9 cellular contexts compared by ENCODE assay signal in the genomic region with DNA sequence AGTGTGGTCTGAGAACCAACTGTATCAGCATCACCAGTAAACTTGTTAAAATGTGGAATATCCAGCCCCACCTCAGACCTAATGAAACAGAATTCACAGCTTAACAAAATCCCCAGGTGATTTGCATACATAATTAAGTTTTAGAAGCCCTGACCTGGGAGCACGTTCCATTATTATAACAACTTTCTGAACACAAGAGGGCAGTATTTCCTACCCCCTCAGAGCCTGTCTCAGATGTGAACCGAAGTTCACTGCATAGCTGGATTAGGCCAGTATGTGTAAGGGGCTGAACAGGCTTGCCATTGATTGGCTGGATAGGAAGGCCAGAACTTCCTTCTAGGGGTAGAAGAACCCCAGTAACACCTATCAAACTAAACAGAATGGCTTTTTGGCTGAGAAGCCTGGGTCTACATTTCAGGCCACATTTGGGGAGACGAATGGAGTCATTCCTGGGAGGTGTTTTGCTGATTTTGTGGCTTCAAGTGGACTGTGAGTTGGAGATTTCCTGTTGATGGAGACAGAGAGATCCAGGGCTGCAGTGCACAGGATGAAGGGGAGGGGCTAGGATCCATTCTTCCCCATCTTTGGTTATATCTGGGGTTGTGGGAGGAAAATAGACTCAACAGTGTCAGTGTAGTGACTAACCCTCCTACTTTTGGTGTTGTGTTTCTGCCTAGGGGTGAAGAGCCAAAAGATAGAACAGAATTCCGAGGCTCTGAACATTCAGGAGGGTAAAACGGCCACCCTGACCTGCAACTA.
DNase-seq lines count a peak whose midpoint lies in the region; ATAC-seq and TF ChIP-seq lines count a peak whose summit lies in the region.
"Had no signal": no experiment of that assay in that cellular context is flagged by ENCODE, and none has a peak within 500 bp of the region (broad histone marks: within the 10 kb centered on the region; RNA-seq: fewer than 3 reads in every experiment).

No MANE protein-coding gene starts in this region.

- H3K36me3 Mint-ChIP-seq in GM23338 (ENCODE audit: low read depth) (no peaks in the 10 kb centered on the region), chondrocyte (ENCODE audit: low read depth) (no peaks in the 10 kb centered on the region)

- peak overlapping the region; percentile 23 for H2AFZ ChIP-seq in GM23338

- H4K20me1 ChIP-seq in GM23338 (replicated peaks; ENCODE audit: insufficient read depth), result no peaks in the 10 kb centered on the region

- peak; percentile 56 for DNase-seq in DMS53 treated with DMSO at 0.1 percent for 48 hours (lab: John Stamatoyannopoulos, UW; ENCODE audit: unreplicated experiment)
- peak; percentile 86 for DNase-seq in GM23338 (ENCODE audit: low spot score)
- DNase-seq in OCI-M1 (lab: John Stamatoyannopoulos, UW), result peak; percentile 60
- DNase-seq in chondrocyte (ENCODE audit: low spot score), result no peak
- no peak for DNase-seq in omental fat pad (ENCODE audit: low spot score)
- no peak for DNase-seq in DMS79 treated with DMSO at 0.1 percent for 48 hours (lab: John Stamatoyannopoulos, UW)
- DNase-seq in GOT3 (lab: John Stamatoyannopoulos, UW), result no peak

- H3K27me3 Mint-ChIP-seq in GM23338 (ENCODE audit: insufficient read depth, low read depth, poor library complexity) (peaks cover 2% of the 10 kb centered on the region), chondrocyte (ENCODE audit: low read depth) (peaks cover 7% of the 10 kb centered on the region)

- H3K4me1 Mint-ChIP-seq in GM23338, result peaks cover 16% of the 10 kb centered on the region
- no peaks in the 10 kb centered on the region for H3K4me1 Mint-ChIP-seq in chondrocyte (ENCODE audit: low read depth)

- H3K27ac ChIP-seq in GM23338 (ENCODE audit: low read depth), result no peak overlapping the region

- H3K9me2 ChIP-seq in GM23338 (ENCODE audit: insufficient read depth), result no peaks in the 10 kb centered on the region

- no peak overlapping the region for H3K4me2 ChIP-seq in GM23338

- H3K4me3 ChIP-seq in GM23338, result no peak overlapping the region
- H3K4me3 ChIP-seq: lung had no signal

- no peaks in the 10 kb centered on the region for H3K79me2 ChIP-seq in GM23338 (replicated peaks; ENCODE audit: insufficient read depth)

- no peaks in the 10 kb centered on the region for H3F3A ChIP-seq in GM23338 (replicated peaks; ENCODE audit: low read depth)

- H3K27ac Mint-ChIP-seq in GM23338, result peak overlapping the region; percentile 3; the same call in 1 of the 2 replicates
- no peak overlapping the region for H3K27ac Mint-ChIP-seq in chondrocyte (ENCODE audit: unreplicated experiment)

- H3K27me3 ChIP-seq in GM23338 (ENCODE audit: insufficient read depth), result no peaks in the 10 kb centered on the region

- TF ChIP-seq CTCF in GM23338 (conservative IDR thresholded peaks at IDR 0.05; ENCODE audit: low read depth in 2 of 2), result peak; percentile 73 to 84
- TF ChIP-seq CTCF in chondrocyte (IDR thresholded peaks at IDR 0.05), result peak; percentile 66
- TF ChIP-seq CTCF in omental fat pad (IDR thresholded peaks at IDR 0.05), result no peak

- no peak overlapping the region for H3K4me3 Mint-ChIP-seq in GM23338
- no peak overlapping the region for H3K4me3 Mint-ChIP-seq in chondrocyte (ENCODE audit: unreplicated experiment)

- ATAC-seq in GM23338 (peak; percentile 98), omental fat pad (ENCODE audit: low FRiP score) (peak; percentile 51), HG03039 (IDR thresholded peaks at IDR 0.05; ENCODE audit: unreplicated experiment) (no peak)

- no peaks in the 10 kb centered on the region; the same call in 2 of the 3 replicates for H3K9me3 Mint-ChIP-seq in GM23338
- peaks cover 12% of the 10 kb centered on the region for H3K9me3 Mint-ChIP-seq in chondrocyte (ENCODE audit: low read depth)

- H3K4me1 ChIP-seq in GM23338 (ENCODE audit: insufficient read depth), result no peaks in the 10 kb centered on the region

- no peaks in the 10 kb centered on the region for H3K36me3 ChIP-seq in GM23338 (ENCODE audit: insufficient read depth)

TF ChIP-seq in GM23338, 12 proteins besides CTCF, POLR2A, EP300 and RAD21 (continues in another document):
- TF ChIP-seq, protein P1, sequence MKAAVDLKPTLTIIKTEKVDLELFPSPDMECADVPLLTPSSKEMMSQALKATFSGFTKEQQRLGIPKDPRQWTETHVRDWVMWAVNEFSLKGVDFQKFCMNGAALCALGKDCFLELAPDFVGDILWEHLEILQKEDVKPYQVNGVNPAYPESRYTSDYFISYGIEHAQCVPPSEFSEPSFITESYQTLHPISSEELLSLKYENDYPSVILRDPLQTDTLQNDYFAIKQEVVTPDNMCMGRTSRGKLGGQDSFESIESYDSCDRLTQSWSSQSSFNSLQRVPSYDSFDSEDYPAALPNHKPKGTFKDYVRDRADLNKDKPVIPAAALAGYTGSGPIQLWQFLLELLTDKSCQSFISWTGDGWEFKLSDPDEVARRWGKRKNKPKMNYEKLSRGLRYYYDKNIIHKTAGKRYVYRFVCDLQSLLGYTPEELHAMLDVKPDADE (IDR thresholded peaks at IDR 0.05), result no peak
- TF ChIP-seq EZH2 (IDR thresholded peaks at IDR 0.05; ENCODE audit: low read depth, unreplicated experiment) (no peak), ZNF331 (CRISPR knock-in tag; IDR thresholded peaks at IDR 0.05; ENCODE audit: low read depth) (no peak), ZNF462 (CRISPR knock-in tag; IDR thresholded peaks at IDR 0.05) (no peak), EZH2phosphoT487 (IDR thresholded peaks at IDR 0.05; ENCODE audit: unreplicated experiment) (no peak), POLR2AphosphoS5 (IDR thresholded peaks at IDR 0.05; ENCODE audit: low read depth) (no peak), STAT1 (IDR thresholded peaks at IDR 0.05; ENCODE audit: unreplicated experiment) (no peak), NANOG (IDR thresholded peaks at IDR 0.05; ENCODE audit: borderline replicate concordance) (no peak), JUNB (IDR thresholded peaks at IDR 0.05; ENCODE audit: unreplicated experiment) (no peak), ZNF114 (CRISPR knock-in tag; IDR thresholded peaks at IDR 0.05) (no peak), CREB1 (CRISPR knock-in tag; IDR thresholded peaks at IDR 0.05; ENCODE audit: low read depth) (no peak)

Comparison
In these comparisons a context has a peak if more than half of its experiments do, and no peak if none do; other contexts are left out.
1. DNase-seq: peak in DMS53 treated with DMSO at 0.1 percent for 48 hours (single experiment), GM23338 (single experiment) and OCI-M1 (single experiment); none in chondrocyte (single experiment), omental fat pad (single experiment), DMS79 treated with DMSO at 0.1 percent for 48 hours (single experiment) and GOT3 (single experiment).
2. CTCF ChIP-seq: peak in GM23338 (2 of 2) and chondrocyte (single experiment); none in omental fat pad (0 of 3).